10 cellular contexts compared by ENCODE assay signal in the genomic region with DNA sequence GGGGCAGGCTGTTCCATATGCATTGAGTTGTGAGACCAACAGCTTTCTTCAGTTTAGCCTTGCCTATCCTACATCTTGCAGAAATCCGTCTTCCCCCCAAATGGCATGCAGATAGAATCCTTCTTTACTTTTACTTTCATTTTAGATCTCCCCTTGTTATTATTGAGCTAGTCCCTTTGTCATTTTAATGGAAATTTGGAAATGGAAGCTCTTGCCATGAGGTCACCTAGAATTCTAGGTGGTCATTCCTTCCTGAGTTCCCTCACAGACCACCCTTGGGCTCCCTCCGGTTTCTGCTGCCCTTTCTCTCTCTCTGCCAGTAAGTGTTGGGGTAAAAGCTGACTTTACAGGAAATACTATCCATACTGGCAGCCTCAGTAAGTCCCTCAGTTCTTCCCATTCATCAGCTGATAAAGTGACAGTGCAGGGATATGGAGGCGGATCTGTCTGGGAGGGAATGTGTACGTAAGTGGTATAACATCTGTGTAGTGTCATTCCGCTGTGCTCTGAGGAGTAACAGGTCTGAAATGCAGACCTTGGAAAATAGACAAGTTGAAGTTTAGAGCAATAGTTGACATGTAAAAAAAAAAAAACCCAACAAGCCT. TPM values are rescaled to one million over a fixed set of nuclear protein-coding genes. Genes with fewer than 3 reads are reported as not detected.
DNase-seq lines count a peak whose midpoint lies in the region; ATAC-seq and TF ChIP-seq lines count a peak whose summit lies in the region.
"Had no signal": no experiment of that assay in that cellular context is flagged by ENCODE, and none has a peak within 500 bp of the region (broad histone marks: within the 10 kb centered on the region; RNA-seq: fewer than 3 reads in every experiment).

No MANE protein-coding gene starts in this region.

- no peak for TF ChIP-seq POLR2A in ovary (IDR thresholded peaks at IDR 0.05)

- peak overlapping the region; percentile 47 for H3K4me3 ChIP-seq in BLaER1
- H3K4me3 ChIP-seq in KMS-11 (IDR thresholded peaks at IDR 0.05; ENCODE audit: insufficient read depth, low read depth, low read length), result no peak overlapping the region
- H3K4me3 ChIP-seq in adipocyte (ENCODE audit: low read length), result peak overlapping the region; percentile 5
- H3K4me3 ChIP-seq in mesodermal cell (ENCODE audit: extremely low read depth, insufficient read depth, low read length, poor library complexity, severe bottlenecking), result no peak overlapping the region
- no peak overlapping the region for H3K4me3 ChIP-seq in ovary

- H3K4me2 ChIP-seq in BLaER1, result peak overlapping the region; percentile 94
- peak overlapping the region; percentile 79 for H3K4me2 ChIP-seq in KMS-11

- no peaks in the 10 kb centered on the region for H3K79me2 ChIP-seq in KMS-11 (ENCODE audit: insufficient read depth, low read depth)

- H3K9me3 ChIP-seq in BLaER1 (no peaks in the 10 kb centered on the region), adipocyte (ENCODE audit: control insufficient read depth, low read length) (no peaks in the 10 kb centered on the region), mesodermal cell (ENCODE audit: control insufficient read depth, low read length) (no peaks in the 10 kb centered on the region), ovary (no peaks in the 10 kb centered on the region)

- H3K4me1 ChIP-seq in BLaER1 (peaks cover 89% of the 10 kb centered on the region), KMS-11 (ENCODE audit: low read depth, poor library complexity, severe bottlenecking) (peaks cover 87% of the 10 kb centered on the region), adipocyte (ENCODE audit: control insufficient read depth, insufficient read depth, low read length) (peaks cover 31% of the 10 kb centered on the region), mesodermal cell (ENCODE audit: control insufficient read depth, insufficient read depth, low read length, poor library complexity, severe bottlenecking) (peaks cover 74% of the 10 kb centered on the region), ovary (ENCODE audit: insufficient read depth) (peaks cover 15% of the 10 kb centered on the region)

- peak overlapping the region; percentile 27; the same call in 1 of the 2 replicates for H2AFZ ChIP-seq in KMS-11 (ENCODE audit: low read depth)

- no peaks in the 10 kb centered on the region; the same call in 1 of the 2 replicates for H4K20me1 ChIP-seq in BLaER1
- H4K20me1 ChIP-seq in KMS-11 (ENCODE audit: insufficient read depth), result no peaks in the 10 kb centered on the region

- WGBS in mesodermal cell (ENCODE audit: insufficient coverage in 2 of 2), 2 experiments, result 80 to 90% methylated on average over 2 to 3 of the region's 5 CpGs
- 36 to 53% (median 50%) methylated on average over 5 of the region's 5 CpGs for WGBS in ovary, 3 donors

- H3K27ac ChIP-seq in BLaER1 (peak overlapping the region; percentile 65), KMS-11 (peak overlapping the region; percentile 96; the same call in 1 of the 2 replicates), mesodermal cell (ENCODE audit: low read depth, low read length, severe bottlenecking) (peak overlapping the region; percentile 66), ovary (peak overlapping the region in 1 of 2 donors; percentile 8)

- TF ChIP-seq CTCF in KMS-11 (conservative IDR thresholded peaks at IDR 0.05; ENCODE audit: low read depth, low read length) (no peak), ovary (IDR thresholded peaks at IDR 0.05) (no peak)

- H3K9ac ChIP-seq in BLaER1 (peak overlapping the region; percentile 50; the same call in 1 of the 2 replicates), KMS-11 (no peak overlapping the region), adipocyte (ENCODE audit: low read length) (no peak overlapping the region)

- H3K27me3 ChIP-seq in BLaER1 (no peaks in the 10 kb centered on the region), KMS-11 (ENCODE audit: insufficient read depth, low read depth) (no peaks in the 10 kb centered on the region), adipocyte (replicated peaks; ENCODE audit: control insufficient read depth, insufficient read depth, low read length) (no peaks in the 10 kb centered on the region), ovary (no peaks in the 10 kb centered on the region)

- H3K36me3 ChIP-seq in BLaER1, result peaks cover 8% of the 10 kb centered on the region
- no peaks in the 10 kb centered on the region for H3K36me3 ChIP-seq in KMS-11 (ENCODE audit: insufficient read depth)
- H3K36me3 ChIP-seq in adipocyte (ENCODE audit: control insufficient read depth, insufficient read depth, low read length, severe bottlenecking), result no peaks in the 10 kb centered on the region
- no peaks in the 10 kb centered on the region for H3K36me3 ChIP-seq in mesodermal cell (ENCODE audit: control insufficient read depth, insufficient read depth, low read length)
- H3K36me3 ChIP-seq in ovary, result no peaks in the 10 kb centered on the region

- ATAC-seq in HG03095 (IDR thresholded peaks at IDR 0.05; ENCODE audit: unreplicated experiment), result no peak

- intact Hi-C loops in ovary (cut with DNase I), result no loop called here

- TF ChIP-seq EP300 in ovary (IDR thresholded peaks at IDR 0.05), result no peak

- no peak for DNase-seq in adipocyte (ENCODE audit: low read depth)
- no peak for DNase-seq in ovary
- DNase-seq in AML-193 (lab: John Stamatoyannopoulos, UW), result no peak
- DNase-seq in stimulated activated CD4-positive, alpha-beta T cell treated with anti-CD3 and anti-CD28 coated beads, Interleukin-2, amount 100 ng/mL, for 24 hours, result no peak
- DNase-seq: Calu3, head of caudate nucleus had no signal

RNA-seq across cellular contexts. Expression of a gene that starts 30.3 kb away (rescaled TPM):
- 1.9 TPM for polyA plus RNA-seq in mesodermal cell (2013, experiment 1 of 2)
- 0.91 TPM for polyA plus RNA-seq in mesodermal cell (2013, experiment 2 of 2)
- total RNA-seq in ovary, result 10 to 100 TPM in 4 of 7 donors, 1 to 10 TPM in 3; 8.5 to 15.6 (median 12.4) TPM
- polyA plus RNA-seq in ovary, result 10 to 100 TPM; 13.7 to 30.5 TPM
- total RNA-seq: Calu3 had no signal

Comparison
In these comparisons a context has a peak if more than half of its experiments do, and no peak if none do; other contexts are left out.
1. H3K4me3 ChIP-seq: peak in BLaER1 (single experiment) and adipocyte (single experiment); none in KMS-11 (single experiment), mesodermal cell (single experiment) and ovary (single experiment).